ENCODE assay signal across 15 cellular contexts in genomic region chr5:122220498-122220897, GRCh38.
"Had no signal": no experiment of that assay in that cellular context is flagged by ENCODE, and none has a peak within 500 bp of the region (broad histone marks: within the 10 kb centered on the region; RNA-seq: fewer than 3 reads in every experiment).

No MANE protein-coding gene starts in this region.

- DNase-seq: activated B cell treated with CpG ODN at 0.5 μM for 24 hours; activated CD4-positive, alpha-beta T cell treated with anti-CD3 and anti-CD28 coated beads, Interleukin-2, amount 10 ng/mL, durations not matched to agents 7 days and 5 days; activated CD8-positive, alpha-beta memory T cell treated with anti-CD3 and anti-CD28 coated beads for 24 hours; activated naive CD4-positive, alpha-beta T cell treated with anti-CD3 and anti-CD28 coated beads, Interleukin-2, amount 50 U/mL, for 16 hours; activated T-cell treated with anti-CD3 and anti-CD28 coated beads for 4 hours; cortex of kidney; effector memory CD8-positive, alpha-beta T cell; gastrocnemius medialis; mesendoderm; nephron progenitor cell; stimulated activated CD4-positive, alpha-beta T cell treated with anti-CD3 and anti-CD28 coated beads, Interleukin-15, amount 100 ng/mL, for 24 hours; stimulated activated CD4-positive, alpha-beta T cell treated with anti-CD3 and anti-CD28 coated beads, Interleukin-4, amount 100 ng/mL, for 24 hours; transverse colon had no signal

- ATAC-seq: activated T-helper 17 cell treated with anti-CD3 and anti-CD28 coated beads, Interleukin-2, amount 50 U/mL, for 72 hours; body of pancreas; effector memory CD8-positive, alpha-beta T cell; gastrocnemius medialis had no signal
